In the genomic region with DNA sequence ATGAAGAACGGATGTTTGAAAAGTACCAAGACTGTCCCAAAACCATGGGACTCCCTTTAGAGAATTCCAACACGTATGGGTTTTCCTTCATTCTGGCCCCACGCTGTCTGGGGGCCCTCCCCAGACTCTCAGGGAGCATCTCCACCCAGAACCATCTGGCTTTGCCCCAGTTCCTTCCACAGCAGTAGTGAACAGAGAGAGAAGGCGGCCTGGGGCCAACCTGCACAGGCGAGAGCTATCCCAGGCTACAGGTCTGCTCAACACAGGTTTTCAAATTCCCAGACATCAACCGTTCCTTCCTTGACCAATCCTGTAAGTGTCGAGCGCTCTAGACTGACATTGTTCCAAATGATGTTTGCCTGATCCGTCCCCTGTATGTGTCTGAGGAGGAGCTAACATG, we compare ENCODE assay signal across 19 cellular contexts.
"Had no signal": no experiment of that assay in that cellular context is flagged by ENCODE, and none has a peak within 500 bp of the region (broad histone marks: within the 10 kb centered on the region; RNA-seq: fewer than 3 reads in every experiment).

No MANE protein-coding gene starts in this region.

- DNase-seq: effector CD8-positive, alpha-beta T cell; effector memory CD8-positive, alpha-beta T cell; endodermal cell; erythroblast; esophagus squamous epithelium; foreskin fibroblast; gastrocnemius medialis; glutamatergic neuron; head of caudate nucleus; heart right ventricle; hippocampal formation; kidney glomerular epithelial cell; left ventricle myocardium superior; lower lobe of right lung; mesendoderm; midbrain had no signal

- H3K36me3 ChIP-seq: esophagus squamous epithelium, left lung, lower lobe of right lung had no signal

- H3K9me3 ChIP-seq: esophagus squamous epithelium, gastrocnemius medialis, heart right ventricle, left lung, lower lobe of right lung had no signal

- ATAC-seq: effector memory CD8-positive, alpha-beta T cell; gastrocnemius medialis; left lung; left ventricle myocardium superior; lower lobe of right lung had no signal

- H3K27me3 ChIP-seq: gastrocnemius medialis, heart right ventricle, left lung had no signal

- H3K4me1 ChIP-seq: esophagus squamous epithelium, gastrocnemius medialis, heart right ventricle, left lung, lower lobe of right lung had no signal

- H3K4me3 ChIP-seq: coronary artery, esophagus squamous epithelium, gastrocnemius medialis, heart right ventricle, left lung, lower lobe of right lung had no signal

- H3K27ac ChIP-seq: coronary artery, epithelial cell of prostate, esophagus squamous epithelium, gastrocnemius medialis, heart right ventricle, left lung, lower lobe of right lung had no signal
